20 cellular contexts compared by ENCODE assay signal in genomic region chr2:109123586-109124201, GRCh38.
"Had no signal": no experiment of that assay in that cellular context is flagged by ENCODE, and none has a peak within 500 bp of the region (broad histone marks: within the 10 kb centered on the region; RNA-seq: fewer than 3 reads in every experiment).

No MANE protein-coding gene starts in this region.

- H3K27me3 ChIP-seq: Peyer's patch had no signal

- H3K9me3 ChIP-seq: breast epithelium, MG63, Peyer's patch had no signal

- H3K27ac ChIP-seq: breast epithelium, Peyer's patch had no signal

- H3K4me3 ChIP-seq: breast epithelium, MG63, Peyer's patch had no signal

- ATAC-seq: WTC11 had no signal

- H3K36me3 ChIP-seq: breast epithelium, MG63, Peyer's patch had no signal

- DNase-seq: activated CD4-positive, alpha-beta memory T cell treated with anti-CD3 and anti-CD28 coated beads for 36 hours; activated CD4-positive, alpha-beta T cell treated with anti-CD3 and anti-CD28 coated beads for 1 hour; activated CD4-positive, alpha-beta T cell treated with anti-CD3 and anti-CD28 coated beads, Interleukin-2, amount 10 ng/mL, durations not matched to agents 24 days and 14 days; activated effector memory CD4-positive, alpha-beta T cell treated with Interleukin-2 at 50 U/mL for 16 hours; activated naive CD4-positive, alpha-beta T cell; activated T-cell treated with anti-CD3 and anti-CD28 coated beads, Interleukin-2, amount 50 U/mL, for 24 hours; central memory CD4-positive, alpha-beta T cell; MG63; NCI-H1105; NCI-H1436; NCI-H1694 treated with DMSO at 0.1 percent for 48 hours; NCI-H2029 treated with DMSO at 0.1 percent for 48 hours; NCI-H345; NCI-H510A; NCI-H526 treated with DMSO at 0.1 percent for 48 hours; NCI-H82; SHP77 treated with DMSO at 0.1 percent for 48 hours had no signal
